14 cellular contexts compared by ENCODE assay signal in the genomic region with DNA sequence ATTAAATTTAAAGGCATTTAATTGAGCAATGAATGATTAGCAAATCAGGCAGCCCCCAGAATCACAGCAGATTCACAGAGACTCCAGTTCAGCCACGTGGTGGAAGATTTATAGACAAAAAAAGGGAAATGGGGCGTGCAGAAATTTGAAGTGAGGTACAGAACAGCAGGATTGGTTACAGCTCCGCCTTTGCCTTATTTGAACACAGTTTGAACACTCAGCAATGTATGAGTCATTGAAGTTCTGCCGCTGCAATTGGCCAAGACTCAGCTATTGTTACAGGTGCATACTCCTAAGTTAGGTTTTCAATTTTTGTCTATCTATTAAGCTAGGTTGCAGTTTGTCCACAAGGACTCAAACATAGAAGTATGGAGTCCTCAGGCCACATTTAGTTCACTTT.
DNase-seq lines count a peak whose midpoint lies in the region; FAIRE-seq and TF ChIP-seq lines count a peak whose summit lies in the region.
"Had no signal": no experiment of that assay in that cellular context is flagged by ENCODE, and none has a peak within 500 bp of the region (broad histone marks: within the 10 kb centered on the region; RNA-seq: fewer than 3 reads in every experiment).

No MANE protein-coding gene starts in this region.

- TF ChIP-seq RAD21 in Ishikawa (IDR thresholded peaks at IDR 0.05; ENCODE audit: low read depth), result no peak

- in situ Hi-C loops in ACHN (cut with HindIII; ENCODE audit: low pct_ligation_motif_present, low pct_unique_long_range_greater_than_20kb, low sequenced_read_pairs), result no loop called here

- FAIRE-seq in GM12892 (lab: Jason Lieb, UNC), result no peak

- peaks cover 0 to 20% (median 0%) of the 10 kb centered on the region in 3 donors for H3K4me1 ChIP-seq in esophagus squamous epithelium

- peak; percentile 9 for DNase-seq in COLO668 (lab: John Stamatoyannopoulos, UW; ENCODE audit: unreplicated experiment)
- DNase-seq in SW480 (ENCODE audit: low spot score), result peak; percentile 36
- peak; percentile 43 for DNase-seq in kidney tubule cell (ENCODE audit: low spot score)
- no peak for DNase-seq in GM12892 (ENCODE audit: insufficient read length)
- no peak for DNase-seq in 8988T
- no peak for DNase-seq in esophagus squamous epithelium (lab: John Stamatoyannopoulos, UW)
- no peak for DNase-seq in ACHN
- DNase-seq: activated CD4-positive, alpha-beta T cell treated with anti-CD3 and anti-CD28 coated beads, Interleukin-2, amount 50 U/mL, for 1 hour; NCI-H526; Right ventricle myocardium superior; stimulated activated CD4-positive, alpha-beta T cell treated with anti-CD3 and anti-CD28 coated beads, Interleukin-2, amount 100 ng/mL, for 24 hours had no signal

- intact Hi-C loops in esophagus squamous epithelium (cut with DNase I), result no loop called here

- H3K36me3 ChIP-seq in esophagus squamous epithelium, result no peaks in the 10 kb centered on the region
- H3K36me3 ChIP-seq: upper lobe of left lung had no signal

- no peak overlapping the region for H3K4me3 ChIP-seq in esophagus squamous epithelium
- H3K4me3 ChIP-seq: upper lobe of left lung had no signal

- no peak overlapping the region for H3K27ac ChIP-seq in esophagus squamous epithelium
- H3K27ac ChIP-seq: dorsolateral prefrontal cortex, upper lobe of left lung had no signal

- WGBS in esophagus squamous epithelium, 2 donors, result 14 to 39% methylated on average over 4 of the region's 4 CpGs

- 0 out of 2 replicates have a peak, but pooled peaks have one; percentile 19 for TF ChIP-seq EP300 in Ishikawa (IDR thresholded peaks at IDR 0.05; ENCODE audit: borderline replicate concordance)

- H3K27me3 ChIP-seq in esophagus squamous epithelium, result no peaks in the 10 kb centered on the region
- H3K27me3 ChIP-seq: dorsolateral prefrontal cortex, upper lobe of left lung had no signal

- no peak for TF ChIP-seq CTCF in esophagus squamous epithelium (IDR thresholded peaks at IDR 0.05)

- H3K9me3 ChIP-seq in esophagus squamous epithelium, result no peaks in the 10 kb centered on the region
- H3K9me3 ChIP-seq: upper lobe of left lung had no signal

- TF ChIP-seq POLR2A in GM12892 (IDR thresholded peaks at IDR 0.05; ENCODE audit: low read depth, low read length) (no peak), esophagus squamous epithelium (IDR thresholded peaks at IDR 0.05) (no peak)

TF ChIP-seq in Ishikawa, 13 proteins besides CTCF, POLR2A, EP300 and RAD21:
- no peak for TF ChIP-seq TAF1 (IDR thresholded peaks at IDR 0.05; ENCODE audit: low read depth)
- no peak for TF ChIP-seq CREB1 (IDR thresholded peaks at IDR 0.05; ENCODE audit: low read depth)
- TF ChIP-seq YY1 (IDR thresholded peaks at IDR 0.05; ENCODE audit: low read depth), result no peak
- TF ChIP-seq, protein P1, sequence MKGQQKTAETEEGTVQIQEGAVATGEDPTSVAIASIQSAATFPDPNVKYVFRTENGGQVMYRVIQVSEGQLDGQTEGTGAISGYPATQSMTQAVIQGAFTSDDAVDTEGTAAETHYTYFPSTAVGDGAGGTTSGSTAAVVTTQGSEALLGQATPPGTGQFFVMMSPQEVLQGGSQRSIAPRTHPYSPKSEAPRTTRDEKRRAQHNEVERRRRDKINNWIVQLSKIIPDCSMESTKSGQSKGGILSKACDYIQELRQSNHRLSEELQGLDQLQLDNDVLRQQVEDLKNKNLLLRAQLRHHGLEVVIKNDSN (IDR thresholded peaks at IDR 0.05), result peak; percentile 31; the same call in 1 of the 2 replicates
- TF ChIP-seq ZBTB7A (IDR thresholded peaks at IDR 0.05; ENCODE audit: low read depth), result no peak
- TF ChIP-seq FOXM1 (IDR thresholded peaks at IDR 0.05; ENCODE audit: borderline replicate concordance, low read depth), result peak; percentile 86
- no peak for TF ChIP-seq EGR1 (IDR thresholded peaks at IDR 0.05)
- TF ChIP-seq MAX (IDR thresholded peaks at IDR 0.05), result peak; percentile 62; the same call in 1 of the 2 replicates

Comparison
In these comparisons a context has a peak if more than half of its experiments do, and no peak if none do; other contexts are left out.
1. DNase-seq: peak in COLO668 (single experiment), SW480 (single experiment) and kidney tubule cell (single experiment); none in GM12892 (single experiment), 8988T (single experiment), esophagus squamous epithelium (single experiment) and ACHN (single experiment).